Comparison of ENCODE assay signal across 8 cellular contexts in genomic region chr17:77451894-77452852, GRCh38.
A peak's percentile ranks its signal among the peaks of the same experiment; 100 is the strongest.
DNase-seq lines count a peak whose midpoint lies in the region; ATAC-seq and TF ChIP-seq lines count a peak whose summit lies in the region.

No MANE protein-coding gene starts in this region.

- H3K36me3 ChIP-seq in skeletal muscle tissue (ENCODE audit: control insufficient read depth in 3 of 3, insufficient read depth in 3 of 3, low read length in 3 of 3): peaks cover 0 to 4% (median 0%) of the 10 kb centered on the region in 3 donors

- H3K27me3 Mint-ChIP-seq in MCF 10A (ENCODE audit: insufficient read depth, unreplicated experiment): no peaks in the 10 kb centered on the region

- CTCF ChIA-PET in MCF 10A (lab: Yijun Ruan, JAX): interaction anchor here (0.6 to 6.1 kb wide), 5 partner anchors 20 to 121 kb away, joined by 3 to 45 read pairs (median 3); no protein-coding TSS in a partner anchor

- H3K9me3 Mint-ChIP-seq in MCF 10A (ENCODE audit: unreplicated experiment): no peaks in the 10 kb centered on the region

- peaks cover 50% of the 10 kb centered on the region for H3K36me3 Mint-ChIP-seq in MCF 10A (ENCODE audit: insufficient read depth, unreplicated experiment)

- peak overlapping the region; percentile 60 to 74 (median 69) for H3K4me3 ChIP-seq in skeletal muscle tissue (ENCODE audit: low read length in 3 of 3)

- H3K27ac ChIP-seq in skeletal muscle tissue (ENCODE audit: low read depth, low read length): peak overlapping the region; percentile 74

- H3K9ac ChIP-seq in skeletal muscle tissue (ENCODE audit: low read depth in 1 of 3, low read length in 3 of 3): peak overlapping the region; percentile 65 to 83 (median 65)

- peak overlapping the region; percentile 64 for H3K4me3 Mint-ChIP-seq in MCF 10A (ENCODE audit: unreplicated experiment)

- no TSS peak for BruUV-seq in MCF 10A (replicated peaks; lab: Mats Ljungman, UMichigan)

- peaks cover 43 to 69% (median 58%) of the 10 kb centered on the region in 3 donors for H3K4me1 ChIP-seq in skeletal muscle tissue (ENCODE audit: control insufficient read depth in 3 of 3, insufficient read depth in 3 of 3, low read length in 3 of 3)

- no peaks in the 10 kb centered on the region for H3K27me3 ChIP-seq in skeletal muscle tissue (ENCODE audit: control insufficient read depth in 3 of 3, insufficient read depth in 3 of 3, low read length in 3 of 3)

- peak; percentile 46 for DNase-seq in activated T-cell treated with anti-CD3 and anti-CD28 coated beads, Interleukin-2, amount 50 U/mL, for 1 hour
- no peak for DNase-seq in activated T-cell treated with anti-CD3 and anti-CD28 coated beads for 4 hours
- peak; percentile 91 for DNase-seq in NCI-H82 (lab: John Stamatoyannopoulos, UW)
- no peak for DNase-seq in MCF 10A (ENCODE audit: unreplicated experiment)
- peak; percentile 95 for DNase-seq in islet precursor cell
- no peak for DNase-seq in SW 1271 (lab: John Stamatoyannopoulos, UW)

- peak overlapping the region; percentile 75 for H3K27ac Mint-ChIP-seq in MCF 10A (ENCODE audit: low read depth, unreplicated experiment)

- intact Hi-C loops in MCF 10A (cut with micrococcal nuclease): no loop called here

- H3K9me3 ChIP-seq in skeletal muscle tissue (ENCODE audit: control insufficient read depth in 3 of 3, low read length in 3 of 3): no peaks in the 10 kb centered on the region

- no peak for TF ChIP-seq CTCF in MCF 10A (IDR thresholded peaks at IDR 0.05; ENCODE audit: unreplicated experiment)

- ATAC-seq in GM18868 (IDR thresholded peaks at IDR 0.05; ENCODE audit: unreplicated experiment): no peak

- POLR2A ChIA-PET in MCF 10A (lab: Yijun Ruan, JAX): interaction anchor here (0.9 to 7.4 kb wide), 11 partner anchors 11 to 506 kb away, joined by 3 to 167 read pairs (median 4); partner anchors contain the start of gene TNRC6C

- H3K4me1 Mint-ChIP-seq in MCF 10A (ENCODE audit: insufficient read depth, unreplicated experiment): peaks cover 55% of the 10 kb centered on the region

Comparison
In these comparisons a context has a peak if more than half of its experiments do, and no peak if none do; other contexts are left out.
1. DNase-seq: peak in activated T-cell treated with anti-CD3 and anti-CD28 coated beads, Interleukin-2, amount 50 U/mL, for 1 hour (single experiment), NCI-H82 (single experiment) and islet precursor cell (single experiment); none in activated T-cell treated with anti-CD3 and anti-CD28 coated beads for 4 hours (single experiment), MCF 10A (single experiment) and SW 1271 (0 of 2).